In the genomic region with DNA sequence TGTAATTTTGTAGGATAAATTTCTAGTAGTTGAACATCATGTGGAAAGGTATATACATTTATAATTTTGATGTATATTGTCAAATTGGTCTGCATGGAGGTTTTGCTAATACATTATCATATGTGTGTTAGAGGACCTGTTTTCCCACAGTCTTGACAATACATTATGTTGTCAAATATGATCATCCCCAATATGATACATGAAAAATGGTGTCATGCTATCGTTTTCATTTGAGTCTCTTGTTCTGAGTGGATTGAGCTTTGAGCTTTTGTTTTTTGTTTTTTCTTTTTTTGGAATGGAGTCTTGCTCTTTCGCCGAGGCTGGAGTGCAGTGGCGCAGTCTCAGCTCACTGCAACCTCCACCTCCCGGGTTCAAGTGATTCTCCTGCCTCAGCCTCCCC, we compare ENCODE assay signal across 22 cellular contexts.
"Had no signal": no experiment of that assay in that cellular context is flagged by ENCODE, and none has a peak within 500 bp of the region (broad histone marks: within the 10 kb centered on the region; RNA-seq: fewer than 3 reads in every experiment).

No MANE protein-coding gene starts in this region.

- H3K27ac ChIP-seq: SJSA1, SK-N-MC had no signal

- H3K4me1 ChIP-seq: SJSA1 had no signal

- ATAC-seq: HepG2 had no signal

- H3K9me3 ChIP-seq: SJSA1 had no signal

- H3K27me3 ChIP-seq: SJSA1 had no signal

- DNase-seq: IMR-90, Karpas-422, KG1, MM.1S, NCI-H1092 treated with DMSO at 0.1 percent for 48 hours, NCI-H1436, NCI-H187, NCI-H2029, NCI-H2081 treated with DMSO at 0.1 percent for 48 hours, NCI-H2171, NCI-H226, NCI-H446, NCI-H510A, NCI-H524 treated with DMSO at 0.1 percent for 48 hours, NCI-H69, NCI-H774, Right ventricle myocardium superior, RPMI8226, SIG-M5 had no signal

- H3K4me3 ChIP-seq: SJSA1, SK-N-MC had no signal
